ENCODE assay signal across 8 cellular contexts in the genomic region with DNA sequence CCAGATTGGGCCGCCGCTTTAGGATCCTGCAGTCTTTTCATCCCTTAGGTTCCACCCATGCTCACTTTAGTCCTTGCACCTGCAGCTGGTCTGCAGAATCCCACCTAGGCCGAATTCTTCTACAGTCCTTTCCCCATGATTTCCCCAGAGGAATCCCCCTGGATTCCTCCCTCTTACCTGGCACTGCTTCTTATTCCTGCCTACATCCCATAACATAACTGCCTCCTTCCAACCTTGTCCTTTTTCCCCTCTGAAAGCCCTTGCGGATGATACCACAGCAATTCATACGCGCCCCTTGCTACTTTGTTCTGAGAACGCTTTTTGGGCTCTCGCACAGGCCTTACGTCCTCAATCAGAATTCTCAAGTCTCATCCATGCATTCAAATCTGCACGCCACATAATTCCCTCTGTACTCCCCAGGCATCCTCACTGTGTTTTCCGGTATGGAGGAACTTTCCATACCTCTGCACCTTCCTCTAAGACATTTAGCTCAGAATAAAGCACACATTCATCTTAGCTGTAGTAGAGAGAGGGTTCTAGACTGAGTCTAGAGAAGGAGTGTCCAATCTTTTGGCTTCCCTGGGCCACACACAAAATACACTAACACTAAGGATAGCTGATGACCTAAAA. TPM values are rescaled to one million over a fixed set of nuclear protein-coding genes. Genes with fewer than 3 reads are reported as not detected.
DNase-seq lines count a peak whose midpoint lies in the region; ATAC-seq, FAIRE-seq and TF ChIP-seq lines count a peak whose summit lies in the region.

No MANE protein-coding gene starts in this region.

- H3K9me1 ChIP-seq in keratinocyte (ENCODE audit: control insufficient read depth, extremely low read depth, insufficient read depth, low read length) = no peaks in the 10 kb centered on the region

- in situ Hi-C loops in astrocyte of the spinal cord (cut with HindIII; ENCODE audit: low sequenced_read_pairs) = no loop called here

- DNase-seq in astrocyte of the spinal cord (ENCODE audit: low read depth, low spot score) = peak; percentile 48
- no peak for DNase-seq in keratinocyte (ENCODE audit: low read depth, low spot score)
- DNase-seq in spleen = no peak
- no peak for DNase-seq in DMS79 treated with DMSO at 0.1 percent for 48 hours (lab: John Stamatoyannopoulos, UW)
- DNase-seq in DMS153 treated with DMSO at 0.1 percent for 48 hours (lab: John Stamatoyannopoulos, UW; ENCODE audit: unreplicated experiment) = no peak

- peak overlapping the region; percentile 73 for H3K4me2 ChIP-seq in Loucy (ENCODE audit: low read depth, low read length, poor library complexity, severe bottlenecking)
- peak overlapping the region; percentile 95 for H3K4me2 ChIP-seq in keratinocyte (ENCODE audit: control insufficient read depth, extremely low read depth, insufficient read depth, low read depth, low read length)

- ATAC-seq in GM18909 (IDR thresholded peaks at IDR 0.05; ENCODE audit: poor library complexity, unreplicated experiment) = peak; percentile 10
- ATAC-seq in GM18498 (IDR thresholded peaks at IDR 0.05; ENCODE audit: unreplicated experiment) = no peak

- H3K27ac ChIP-seq in keratinocyte (ENCODE audit: control insufficient read depth, insufficient read depth, low read length) = peak overlapping the region; percentile 80
- peak overlapping the region; percentile 75 to 89 (median 87) for H3K27ac ChIP-seq in spleen

- H3K79me2 ChIP-seq in Loucy (ENCODE audit: insufficient read depth, low read length) = peaks cover 10% of the 10 kb centered on the region
- H3K79me2 ChIP-seq in keratinocyte (ENCODE audit: control insufficient read depth, insufficient read depth, low read length) = peaks cover 49% of the 10 kb centered on the region

- H4K20me1 ChIP-seq in Loucy (ENCODE audit: insufficient read depth, low read length, poor library complexity, severe bottlenecking) (no peaks in the 10 kb centered on the region), keratinocyte (ENCODE audit: control insufficient read depth, extremely low read depth, insufficient read depth, low read length) (peaks cover 8% of the 10 kb centered on the region)

- intact Hi-C loops in spleen (cut with DNase I; ENCODE audit: low total_unique reads) = no loop called here

- peak overlapping the region; percentile 75 for H3K9ac ChIP-seq in Loucy (ENCODE audit: low read depth, low read length, poor library complexity, severe bottlenecking)
- H3K9ac ChIP-seq in keratinocyte (ENCODE audit: control insufficient read depth, extremely low read depth, insufficient read depth, low read length) = peak overlapping the region; percentile 89

- no peak for FAIRE-seq in keratinocyte (lab: Jason Lieb, UNC)

- dilution Hi-C loops in keratinocyte (cut with MboI; ENCODE audit: extremely low pct_ligation_motif_present, low sequenced_read_pairs) = no loop called here

- H3K36me3 ChIP-seq in Loucy (ENCODE audit: insufficient read depth, low read length) (no peaks in the 10 kb centered on the region), keratinocyte (ENCODE audit: control insufficient read depth in 2 of 2, extremely low read depth in 1 of 2, insufficient read depth in 2 of 2, low read length in 2 of 2) (peaks cover 6 to 9% of the 10 kb centered on the region in 2 experiments), spleen (peaks cover 0 to 2% (median 0%) of the 10 kb centered on the region in 6 donors)

- no peak for TF ChIP-seq POLR2A in spleen (IDR thresholded peaks at IDR 0.05)

- no peak for TF ChIP-seq CTCF in Loucy (conservative IDR thresholded peaks at IDR 0.05; ENCODE audit: low read length)
- no peak for TF ChIP-seq CTCF in astrocyte of the spinal cord (IDR thresholded peaks at IDR 0.05; ENCODE audit: low read depth, low read length)
- TF ChIP-seq CTCF in keratinocyte (optimal IDR thresholded peaks at IDR 0.05 in 1 of 3, IDR thresholded peaks at IDR 0.05 in 1 of 3, conservative IDR thresholded peaks at IDR 0.05 in 1 of 3; ENCODE audit: extremely low read depth in 1 of 3, insufficient read depth in 2 of 3, low read length in 3 of 3) = no peak
- TF ChIP-seq CTCF in spleen (IDR thresholded peaks at IDR 0.05 in 8 of 11, conservative IDR thresholded peaks at IDR 0.05 in 3 of 11) = no peak

- WGBS in spleen, 5 donors = 9 to 18% (median 16%) methylated on average over 11 of the region's 11 CpGs

- H3K27me3 ChIP-seq in Loucy (ENCODE audit: insufficient read depth, low read length, poor library complexity, severe bottlenecking) (no peaks in the 10 kb centered on the region), keratinocyte (ENCODE audit: control insufficient read depth, extremely low read depth, insufficient read depth, low read length) (no peaks in the 10 kb centered on the region), spleen (replicated peaks in 1 of 7) (no peaks in the 10 kb centered on the region)

- H3K4me3 ChIP-seq in Loucy (ENCODE audit: low read length, poor library complexity, severe bottlenecking) = peak overlapping the region; percentile 76
- peak overlapping the region; percentile 64 for H3K4me3 ChIP-seq in astrocyte of the spinal cord (ENCODE audit: low read depth, low read length)
- H3K4me3 ChIP-seq in keratinocyte (ENCODE audit: control insufficient read depth in 2 of 3, extremely low read depth in 1 of 3, insufficient read depth in 2 of 3, low read depth in 1 of 3, low read length in 3 of 3) = peak overlapping the region; percentile 78 to 95 (median 79)
- H3K4me3 ChIP-seq in spleen = peak overlapping the region; percentile 50 to 91 (median 69)

- H2AFZ ChIP-seq in Loucy (ENCODE audit: low read length) (peak overlapping the region; percentile 64), keratinocyte (ENCODE audit: control insufficient read depth, low read length) (peak overlapping the region; percentile 64)

- H3K9me3 ChIP-seq in Loucy (ENCODE audit: insufficient read depth, low read depth, low read length) (no peaks in the 10 kb centered on the region), keratinocyte (ENCODE audit: control insufficient read depth, low read depth, low read length) (no peaks in the 10 kb centered on the region), spleen (no peaks in the 10 kb centered on the region)

- H3K4me1 ChIP-seq in Loucy (ENCODE audit: insufficient read depth, low read length, poor library complexity, severe bottlenecking) (peaks cover 40% of the 10 kb centered on the region), keratinocyte (ENCODE audit: control insufficient read depth, extremely low read depth, insufficient read depth, low read length) (peaks cover 23% of the 10 kb centered on the region), spleen (peaks cover 13 to 64% (median 37%) of the 10 kb centered on the region in 6 donors)

- H3K9me2 ChIP-seq in Loucy (replicated peaks; ENCODE audit: low read depth, low read length) = no peaks in the 10 kb centered on the region

- H3F3A ChIP-seq in Loucy (ENCODE audit: low read depth) = no peaks in the 10 kb centered on the region

RNA-seq across cellular contexts. Expression of a gene that starts 0.6 kb away (rescaled TPM):
- 61.3 to 114 TPM (median 85.0 TPM) in 3 replicates for polyA plus RNA-seq in keratinocyte
- 21.7 TPM for polyA plus RNA-seq in keratinocyte (2011; ENCODE audit: low read depth)
- 70.7 and 110 TPM in 2 replicates for polyA plus RNA-seq in keratinocyte (2011; cell fraction: cytosol; rRNA removed)
- polyA plus RNA-seq in keratinocyte (2011; cell fraction: nucleus; rRNA removed) = 76.8 and 77.2 TPM in 2 replicates
- 25.7 and 75.8 TPM in 2 replicates for polyA plus RNA-seq in keratinocyte (2012; ENCODE audit: low replicate concordance)
- 90.8 to 161 TPM (median 92.2 TPM) in 3 replicates for polyA minus RNA-seq in keratinocyte
- 77.1 TPM for polyA minus RNA-seq in keratinocyte (2011; cell fraction: cytosol; rRNA and poly(A)+ RNA removed)
- polyA minus RNA-seq in keratinocyte (2011; cell fraction: nucleus; rRNA and poly(A)+ RNA removed) = 67.6 and 106 TPM in 2 replicates
- total RNA-seq in spleen = 10 to 100 TPM; 21.0 to 56.2 (median 28.7) TPM
- polyA plus RNA-seq in spleen = 10 to 100 TPM; 28.9 to 34.7 (median 33.8) TPM

RNA-seq across cellular contexts. Expression of a gene that starts 14.5 kb away (rescaled TPM):
- polyA plus RNA-seq in keratinocyte = 7.5 to 18.8 TPM (median 12.5 TPM) in 3 replicates
- polyA plus RNA-seq in keratinocyte (2011; ENCODE audit: low read depth) = 0.97 TPM
- 6.8 and 8.3 TPM in 2 replicates for polyA plus RNA-seq in keratinocyte (2011; cell fraction: cytosol; rRNA removed)
- polyA plus RNA-seq in keratinocyte (2011; cell fraction: nucleus; rRNA removed) = 5.9 and 7.1 TPM in 2 replicates
- polyA plus RNA-seq in keratinocyte (2012; ENCODE audit: low replicate concordance) = 2.5 and 16.8 TPM in 2 replicates
- polyA minus RNA-seq in keratinocyte = 17.4 to 120 TPM (median 39.5 TPM) in 3 replicates
- 10.4 TPM for polyA minus RNA-seq in keratinocyte (2011; cell fraction: cytosol; rRNA and poly(A)+ RNA removed)
- 7.6 and 10.2 TPM in 2 replicates for polyA minus RNA-seq in keratinocyte (2011; cell fraction: nucleus; rRNA and poly(A)+ RNA removed)
- total RNA-seq in spleen = 10 to 100 TPM in 1 of 7 donors, 1 to 10 TPM in 6; 3.2 to 12.8 (median 6.6) TPM
- polyA plus RNA-seq in spleen = 1 to 10 TPM; 2.7 to 4.6 (median 4.0) TPM
